In the genomic region with DNA sequence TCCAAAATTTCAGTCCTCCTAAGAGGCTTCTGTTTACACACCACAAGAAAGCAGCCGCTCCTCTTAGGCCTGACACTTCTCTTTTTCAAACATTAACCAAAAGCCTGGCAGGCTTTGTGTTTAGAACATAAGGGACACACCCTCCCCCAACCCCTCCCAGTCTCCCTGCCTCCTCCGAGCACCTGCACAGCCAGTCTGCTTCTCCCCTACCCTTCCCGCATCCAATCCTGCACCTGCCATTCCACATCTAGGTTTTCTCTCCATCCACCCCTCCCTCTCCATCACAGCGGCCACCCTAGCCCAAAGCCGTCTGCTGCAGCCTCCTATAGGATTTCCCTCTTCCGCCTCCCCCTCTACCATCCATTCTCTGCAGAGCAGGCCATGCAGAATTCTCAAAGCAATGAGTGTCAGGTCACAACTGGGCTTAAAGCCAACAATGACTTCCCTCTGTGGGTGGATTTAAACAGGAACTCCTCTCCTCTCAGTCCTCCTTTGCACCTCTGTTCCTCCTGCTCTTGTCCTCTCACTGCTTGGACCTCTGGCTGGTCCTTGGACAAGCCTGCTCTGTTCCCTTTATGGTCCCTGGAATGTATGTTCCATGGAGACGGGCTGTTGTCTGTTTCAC, we compare ENCODE assay signal across 13 cellular contexts.
DNase-seq lines count a peak whose midpoint lies in the region; ATAC-seq, FAIRE-seq and TF ChIP-seq lines count a peak whose summit lies in the region.
"Had no signal": no experiment of that assay in that cellular context is flagged by ENCODE, and none has a peak within 500 bp of the region (broad histone marks: within the 10 kb centered on the region; RNA-seq: fewer than 3 reads in every experiment).

No MANE protein-coding gene starts in this region.

- intact Hi-C loops in lower lobe of right lung (cut with DNase I), result no loop called here

- TF ChIP-seq CTCF in GM13976 (IDR thresholded peaks at IDR 0.05; ENCODE audit: borderline replicate concordance, control extremely low read depth, extremely low read depth, insufficient read depth, missing control alignments) (no peak), lower lobe of right lung (IDR thresholded peaks at IDR 0.05) (no peak), mesothelial cell of epicardium (IDR thresholded peaks at IDR 0.05; ENCODE audit: unreplicated experiment) (no peak)

- ATAC-seq in lower lobe of right lung (peak; percentile 62 to 65), HG03565 (IDR thresholded peaks at IDR 0.05; ENCODE audit: unreplicated experiment) (no peak)

- DNase-seq in GM13976 (ENCODE audit: low spot score), result peak; percentile 15
- DNase-seq in NCI-H187 (lab: John Stamatoyannopoulos, UW), result peak; percentile 68 to 70
- DNase-seq in SHP77 treated with DMSO at 0.1 percent for 48 hours (lab: John Stamatoyannopoulos, UW), result peak; percentile 92
- no peak for DNase-seq in lower lobe of right lung
- DNase-seq in hippocampal formation (lab: John Stamatoyannopoulos, UW), result no peak
- no peak for DNase-seq in H54 (ENCODE audit: insufficient read length, low spot score)
- DNase-seq in mesothelial cell of epicardium (ENCODE audit: low spot score in 2 of 2, unreplicated experiment in 2 of 2), result no peak

- in situ Hi-C loops in GM13976 (cut with MboI; ENCODE audit: low sequenced_read_pairs, unreplicated experiment), result loop anchor here (25.0 kb wide), 1 partner anchor 398 kb away; no protein-coding TSS in a partner anchor

- no peak for TF ChIP-seq POLR2A in H54 (IDR thresholded peaks at IDR 0.05; ENCODE audit: low read depth, low read length)

- no peak overlapping the region for H3K27ac ChIP-seq in lower lobe of right lung
- H3K27ac ChIP-seq: heart left ventricle had no signal

- peaks cover 28% of the 10 kb centered on the region for H3K27me3 ChIP-seq in lower lobe of right lung (ENCODE audit: low read depth)

- H3K36me3 Mint-ChIP-seq in mesothelial cell of epicardium, result no peaks in the 10 kb centered on the region
- H3K36me3 Mint-ChIP-seq: activated naive CD8-positive, alpha-beta T cell treated with anti-CD3 and anti-CD28 coated beads, Interleukin-2, amount 10 ng/mL, durations not matched to agents 7 days and 5 days had no signal

- no peaks in the 10 kb centered on the region for H3K36me3 ChIP-seq in lower lobe of right lung
- H3K36me3 ChIP-seq: heart left ventricle had no signal

- peaks cover 11% of the 10 kb centered on the region for H3K4me1 Mint-ChIP-seq in mesothelial cell of epicardium
- H3K4me1 Mint-ChIP-seq: activated B cell treated with CpG ODN at 0.5 μM for 24 hours; activated naive CD8-positive, alpha-beta T cell treated with anti-CD3 and anti-CD28 coated beads, Interleukin-2, amount 10 ng/mL, durations not matched to agents 7 days and 5 days; central memory CD8-positive, alpha-beta T cell had no signal

- no peak for FAIRE-seq in H54 (lab: Jason Lieb, UNC)
- FAIRE-seq: H1 had no signal

- no peaks in the 10 kb centered on the region for H3K9me3 ChIP-seq in lower lobe of right lung
- H3K9me3 ChIP-seq: heart left ventricle had no signal

- H3K4me1 ChIP-seq in lower lobe of right lung, result peaks cover 5% of the 10 kb centered on the region
- H3K4me1 ChIP-seq: heart left ventricle had no signal

- H3K27ac Mint-ChIP-seq in mesothelial cell of epicardium, result no peak overlapping the region
- H3K27ac Mint-ChIP-seq: activated B cell treated with CpG ODN at 0.5 μM for 24 hours; activated naive CD8-positive, alpha-beta T cell treated with anti-CD3 and anti-CD28 coated beads, Interleukin-2, amount 10 ng/mL, durations not matched to agents 7 days and 5 days had no signal

- H3K9me3 Mint-ChIP-seq in mesothelial cell of epicardium, result no peaks in the 10 kb centered on the region
- H3K9me3 Mint-ChIP-seq: activated B cell treated with CpG ODN at 0.5 μM for 24 hours; activated naive CD8-positive, alpha-beta T cell treated with anti-CD3 and anti-CD28 coated beads, Interleukin-2, amount 10 ng/mL, durations not matched to agents 7 days and 5 days; central memory CD8-positive, alpha-beta T cell had no signal

- H3K27me3 Mint-ChIP-seq in mesothelial cell of epicardium (ENCODE audit: low read depth), result peaks cover 16% of the 10 kb centered on the region

- no peak overlapping the region for H3K4me3 ChIP-seq in lower lobe of right lung
- H3K4me3 ChIP-seq: heart left ventricle had no signal

- no peak overlapping the region for H3K4me3 Mint-ChIP-seq in mesothelial cell of epicardium
- H3K4me3 Mint-ChIP-seq: activated B cell treated with CpG ODN at 0.5 μM for 24 hours; activated naive CD8-positive, alpha-beta T cell treated with anti-CD3 and anti-CD28 coated beads, Interleukin-2, amount 10 ng/mL, durations not matched to agents 7 days and 5 days; central memory CD8-positive, alpha-beta T cell had no signal

Comparison
In these comparisons a context has a peak if more than half of its experiments do, and no peak if none do; other contexts are left out.
1. DNase-seq: peak in GM13976 (single experiment), NCI-H187 (2 of 2) and SHP77 treated with DMSO at 0.1 percent for 48 hours (single experiment); none in lower lobe of right lung (single experiment), hippocampal formation (0 of 2), H54 (single experiment) and mesothelial cell of epicardium (0 of 2).